Comparison of ENCODE assay signal across 9 cellular contexts in the genomic region with DNA sequence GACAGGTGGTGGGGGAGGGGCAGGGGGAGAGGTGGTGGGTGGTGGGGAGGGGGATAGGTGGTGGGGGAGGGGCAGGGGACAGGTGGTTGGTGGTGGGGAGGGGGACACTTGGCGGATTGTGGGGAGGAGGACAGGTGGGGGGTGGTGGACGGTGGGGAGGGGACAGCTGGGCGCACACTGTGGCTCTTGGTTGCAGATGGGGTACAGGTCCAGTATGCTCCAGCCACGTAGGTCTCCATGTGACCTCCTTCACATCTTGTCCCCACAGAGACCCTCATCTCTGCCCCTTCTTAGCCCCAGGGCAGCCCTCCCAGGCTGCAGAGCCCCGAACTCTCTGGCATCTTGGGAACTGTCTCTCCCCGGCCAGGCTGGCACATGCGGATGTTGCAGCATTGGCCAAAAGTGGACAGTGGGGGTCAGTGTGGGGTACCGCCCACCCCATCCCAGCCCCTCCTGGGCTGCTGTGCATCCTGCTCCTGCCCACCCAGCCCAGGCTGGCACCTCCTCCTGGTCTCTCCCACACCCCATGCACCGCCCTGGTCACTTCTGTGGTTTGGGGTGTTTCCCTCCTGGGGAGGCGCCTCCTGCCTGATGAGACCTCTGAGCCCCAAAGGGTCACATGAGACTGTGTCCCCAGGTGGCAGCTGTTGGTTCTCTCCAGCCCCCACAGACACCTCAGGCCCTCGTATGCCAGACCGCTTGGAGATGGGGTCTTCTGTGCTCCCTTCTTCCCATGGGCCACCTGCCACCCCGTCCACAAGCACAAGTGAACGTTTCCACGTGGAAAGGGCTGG. TPM values are rescaled to one million over a fixed set of nuclear protein-coding genes. Genes with fewer than 3 reads are reported as not detected.
A peak's percentile ranks its signal among the peaks of the same experiment; 100 is the strongest.
DNase-seq lines count a peak whose midpoint lies in the region; ATAC-seq, FAIRE-seq and TF ChIP-seq lines count a peak whose summit lies in the region.
"Had no signal": no experiment of that assay in that cellular context is flagged by ENCODE, and none has a peak within 500 bp of the region (broad histone marks: within the 10 kb centered on the region; RNA-seq: fewer than 3 reads in every experiment).

No MANE protein-coding gene starts in this region.

- H3K4me1 Mint-ChIP-seq in activated CD8-positive, alpha-beta memory T cell treated with anti-CD3 and anti-CD28 coated beads, Interleukin-2, amount 10 ng/mL, durations not matched to agents 7 days and 5 days: peaks cover 43% of the 10 kb centered on the region
- peaks cover 17% of the 10 kb centered on the region for H3K4me1 Mint-ChIP-seq in HFFc6 (ENCODE audit: low read depth)
- peaks cover 35 to 50% of the 10 kb centered on the region in 2 donors for H3K4me1 Mint-ChIP-seq in stimulated activated naive B cell treated with anti-CD40 and anti-IgM and Interleukin-4, amounts not matched to agents 10 μg/mL and 1 μg/mL and 100 μg/mL, for 72 hours
- H3K4me1 Mint-ChIP-seq in WTC11: peaks cover 31% of the 10 kb centered on the region

- H3K36me3 Mint-ChIP-seq in activated CD8-positive, alpha-beta memory T cell treated with anti-CD3 and anti-CD28 coated beads, Interleukin-2, amount 10 ng/mL, durations not matched to agents 7 days and 5 days: no peaks in the 10 kb centered on the region
- H3K36me3 Mint-ChIP-seq in HFFc6 (ENCODE audit: low read depth) (no peaks in the 10 kb centered on the region), WTC11 (no peaks in the 10 kb centered on the region)
- no peaks in the 10 kb centered on the region for H3K36me3 Mint-ChIP-seq in stimulated activated naive B cell treated with anti-CD40 and anti-IgM and Interleukin-4, amounts not matched to agents 10 μg/mL and 1 μg/mL and 100 μg/mL, for 72 hours

- DNase-seq in activated CD8-positive, alpha-beta memory T cell treated with anti-CD3 and anti-CD28 coated beads, Interleukin-2, amount 10 ng/mL, durations not matched to agents 7 days and 5 days: no peak
- DNase-seq in activated CD8-positive, alpha-beta memory T cell treated with anti-CD3 and anti-CD28 coated beads, Interleukin-2, amount 50 U/mL, for 4 hours: no peak
- DNase-seq in HFFc6 (no peak), caudate nucleus (lab: John Stamatoyannopoulos, UW) (no peak), dermis blood vessel endothelial cell (no peak), H54 (ENCODE audit: insufficient read length, low spot score) (no peak), WTC11 (ENCODE audit: low spot score) (no peak)
- no peak for DNase-seq in stimulated activated naive B cell treated with anti-CD40 and anti-IgM and Interleukin-4, amounts not matched to agents 10 μg/mL and 1 μg/mL and 100 μg/mL, for 72 hours
- DNase-seq: NCI-H526 treated with DMSO at 0.1 percent for 48 hours had no signal

- FAIRE-seq in H54 (lab: Jason Lieb, UNC): no peak

- no peak for TF ChIP-seq POLR2A in H54 (IDR thresholded peaks at IDR 0.05; ENCODE audit: low read depth, low read length)

- H3K27me3 Mint-ChIP-seq in activated CD8-positive, alpha-beta memory T cell treated with anti-CD3 and anti-CD28 coated beads, Interleukin-2, amount 10 ng/mL, durations not matched to agents 7 days and 5 days: no peaks in the 10 kb centered on the region
- H3K27me3 Mint-ChIP-seq in HFFc6 (ENCODE audit: insufficient read depth) (peaks cover 4% of the 10 kb centered on the region), WTC11 (ENCODE audit: low read depth) (peaks cover 29% of the 10 kb centered on the region)
- H3K27me3 Mint-ChIP-seq in stimulated activated naive B cell treated with anti-CD40 and anti-IgM and Interleukin-4, amounts not matched to agents 10 μg/mL and 1 μg/mL and 100 μg/mL, for 72 hours: no peaks in the 10 kb centered on the region

- CTCF ChIA-PET in activated CD8-positive, alpha-beta memory T cell treated with anti-CD3 and anti-CD28 coated beads, Interleukin-2, amount 10 ng/mL, durations not matched to agents 7 days and 5 days (lab: Charles Lee): interaction anchor here (2.2 to 3.0 kb wide), 2 partner anchors 42 to 46 kb away, joined by 7 to 16 read pairs; no protein-coding TSS in a partner anchor
- CTCF ChIA-PET in WTC11 (lab: Charles Lee): no interaction called here

- H3K4me3 Mint-ChIP-seq in activated CD8-positive, alpha-beta memory T cell treated with anti-CD3 and anti-CD28 coated beads, Interleukin-2, amount 10 ng/mL, durations not matched to agents 7 days and 5 days: peak overlapping the region; percentile 64
- H3K4me3 Mint-ChIP-seq in HFFc6 (no peak overlapping the region), WTC11 (no peak overlapping the region)
- H3K4me3 Mint-ChIP-seq in stimulated activated naive B cell treated with anti-CD40 and anti-IgM and Interleukin-4, amounts not matched to agents 10 μg/mL and 1 μg/mL and 100 μg/mL, for 72 hours: peak overlapping the region; percentile 80 to 84

- peak overlapping the region; percentile 97 for H3K27ac Mint-ChIP-seq in activated CD8-positive, alpha-beta memory T cell treated with anti-CD3 and anti-CD28 coated beads, Interleukin-2, amount 10 ng/mL, durations not matched to agents 7 days and 5 days
- H3K27ac Mint-ChIP-seq in HFFc6: no peak overlapping the region
- H3K27ac Mint-ChIP-seq in stimulated activated naive B cell treated with anti-CD40 and anti-IgM and Interleukin-4, amounts not matched to agents 10 μg/mL and 1 μg/mL and 100 μg/mL, for 72 hours: peak overlapping the region; percentile 95
- no peak overlapping the region for H3K27ac Mint-ChIP-seq in WTC11

- peak overlapping the region; percentile 36 for H3K27ac ChIP-seq in caudate nucleus (ENCODE audit: low read depth, low read length)

- peak; percentile 29; the same call in 1 of the 2 replicates for TF ChIP-seq CTCF in HFFc6 (IDR thresholded peaks at IDR 0.05)
- TF ChIP-seq CTCF in WTC11 (IDR thresholded peaks at IDR 0.05): no peak

- H3K9me3 Mint-ChIP-seq in activated CD8-positive, alpha-beta memory T cell treated with anti-CD3 and anti-CD28 coated beads, Interleukin-2, amount 10 ng/mL, durations not matched to agents 7 days and 5 days (ENCODE audit: low read depth): no peaks in the 10 kb centered on the region
- H3K9me3 Mint-ChIP-seq in HFFc6 (no peaks in the 10 kb centered on the region), WTC11 (peaks cover 17% of the 10 kb centered on the region)
- H3K9me3 Mint-ChIP-seq in stimulated activated naive B cell treated with anti-CD40 and anti-IgM and Interleukin-4, amounts not matched to agents 10 μg/mL and 1 μg/mL and 100 μg/mL, for 72 hours: no peaks in the 10 kb centered on the region

- POLR2A ChIA-PET in WTC11 (lab: Charles Lee): no interaction called here

- ATAC-seq in activated CD8-positive, alpha-beta memory T cell treated with anti-CD3 and anti-CD28 coated beads, Interleukin-2, amount 10 ng/mL, durations not matched to agents 7 days and 5 days: peak; percentile 5
- ATAC-seq in stimulated activated naive B cell treated with anti-CD40 and anti-IgM and Interleukin-4, amounts not matched to agents 10 μg/mL and 1 μg/mL and 100 μg/mL, for 72 hours (replicated peaks): peak; percentile 19 to 26
- ATAC-seq in WTC11: no peak

TF ChIP-seq in WTC11, 78 proteins besides CTCF, POLR2A, EP300 and RAD21 (continues in another document):
- TF ChIP-seq CBFB (CRISPR knock-in tag; IDR thresholded peaks at IDR 0.05; ENCODE audit: low read depth) (no peak), ZNF121 (CRISPR knock-in tag; IDR thresholded peaks at IDR 0.05) (no peak), JUN (CRISPR knock-in tag; IDR thresholded peaks at IDR 0.05) (no peak), NFATC4 (CRISPR knock-in tag; IDR thresholded peaks at IDR 0.05) (no peak), NR3C1 (CRISPR knock-in tag; conservative IDR thresholded peaks at IDR 0.05; ENCODE audit: low read depth) (no peak), GRHL2 (CRISPR knock-in tag; IDR thresholded peaks at IDR 0.05; ENCODE audit: insufficient replicate concordance, severe bottlenecking) (no peak), SP1 (CRISPR knock-in tag; conservative IDR thresholded peaks at IDR 0.05) (no peak), ATF1 (CRISPR knock-in tag; IDR thresholded peaks at IDR 0.05) (no peak), ZNF232 (CRISPR knock-in tag; IDR thresholded peaks at IDR 0.05) (no peak), NR2C2 (CRISPR knock-in tag; IDR thresholded peaks at IDR 0.05) (no peak), ZNF317 (CRISPR knock-in tag; IDR thresholded peaks at IDR 0.05; ENCODE audit: borderline replicate concordance, low read depth) (no peak), ESRRA (CRISPR knock-in tag; IDR thresholded peaks at IDR 0.05; ENCODE audit: borderline replicate concordance) (no peak), NR1H2 (CRISPR knock-in tag; IDR thresholded peaks at IDR 0.05) (no peak), FOXK1 (CRISPR knock-in tag; IDR thresholded peaks at IDR 0.05) (no peak)
- TF ChIP-seq, protein P1, sequence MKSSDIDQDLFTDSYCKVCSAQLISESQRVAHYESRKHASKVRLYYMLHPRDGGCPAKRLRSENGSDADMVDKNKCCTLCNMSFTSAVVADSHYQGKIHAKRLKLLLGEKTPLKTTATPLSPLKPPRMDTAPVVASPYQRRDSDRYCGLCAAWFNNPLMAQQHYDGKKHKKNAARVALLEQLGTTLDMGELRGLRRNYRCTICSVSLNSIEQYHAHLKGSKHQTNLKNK (CRISPR knock-in tag; IDR thresholded peaks at IDR 0.05): no peak
- TF ChIP-seq, protein P2, sequence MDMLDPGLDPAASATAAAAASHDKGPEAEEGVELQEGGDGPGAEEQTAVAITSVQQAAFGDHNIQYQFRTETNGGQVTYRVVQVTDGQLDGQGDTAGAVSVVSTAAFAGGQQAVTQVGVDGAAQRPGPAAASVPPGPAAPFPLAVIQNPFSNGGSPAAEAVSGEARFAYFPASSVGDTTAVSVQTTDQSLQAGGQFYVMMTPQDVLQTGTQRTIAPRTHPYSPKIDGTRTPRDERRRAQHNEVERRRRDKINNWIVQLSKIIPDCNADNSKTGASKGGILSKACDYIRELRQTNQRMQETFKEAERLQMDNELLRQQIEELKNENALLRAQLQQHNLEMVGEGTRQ (CRISPR knock-in tag; IDR thresholded peaks at IDR 0.05): no peak
- TF ChIP-seq, protein P3, sequence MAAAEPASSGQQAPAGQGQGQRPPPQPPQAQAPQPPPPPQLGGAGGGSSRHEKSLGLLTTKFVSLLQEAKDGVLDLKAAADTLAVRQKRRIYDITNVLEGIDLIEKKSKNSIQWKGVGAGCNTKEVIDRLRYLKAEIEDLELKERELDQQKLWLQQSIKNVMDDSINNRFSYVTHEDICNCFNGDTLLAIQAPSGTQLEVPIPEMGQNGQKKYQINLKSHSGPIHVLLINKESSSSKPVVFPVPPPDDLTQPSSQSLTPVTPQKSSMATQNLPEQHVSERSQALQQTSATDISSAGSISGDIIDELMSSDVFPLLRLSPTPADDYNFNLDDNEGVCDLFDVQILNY (CRISPR knock-in tag; IDR thresholded peaks at IDR 0.05): no peak

RNA-seq across cellular contexts. Expression of gene SLC19A1, which starts 7.6 kb away (rescaled TPM):
- 10 to 100 TPM; 53.2 to 60.2 TPM for total RNA-seq in activated CD8-positive, alpha-beta memory T cell treated with anti-CD3 and anti-CD28 coated beads, Interleukin-2, amount 10 ng/mL, durations not matched to agents 7 days and 5 days
- 10 to 100 TPM; 12.3 to 15.9 (median 14.6) TPM for total RNA-seq in HFFc6 (2021; fragmentation: NEBNext Ultra II Directional; extraction: Animal tissue kit (Norgen Biotek cat#: 25700))
- total RNA-seq in dermis blood vessel endothelial cell (5.8 and 13.5 TPM in 2 replicates), WTC11 (2021) (27.7 to 29.8 TPM (median 28.3 TPM) in 3 replicates)

Comparison
In these comparisons a context has a peak if more than half of its experiments do, and no peak if none do; other contexts are left out.
1. H3K27ac Mint-ChIP-seq: peak in activated CD8-positive, alpha-beta memory T cell treated with anti-CD3 and anti-CD28 coated beads, Interleukin-2, amount 10 ng/mL, durations not matched to agents 7 days and 5 days (single experiment) and stimulated activated naive B cell treated with anti-CD40 and anti-IgM and Interleukin-4, amounts not matched to agents 10 μg/mL and 1 μg/mL and 100 μg/mL, for 72 hours (single experiment); none in HFFc6 (single experiment) and WTC11 (single experiment).
2. H3K4me3 Mint-ChIP-seq: peak in activated CD8-positive, alpha-beta memory T cell treated with anti-CD3 and anti-CD28 coated beads, Interleukin-2, amount 10 ng/mL, durations not matched to agents 7 days and 5 days (single experiment) and stimulated activated naive B cell treated with anti-CD40 and anti-IgM and Interleukin-4, amounts not matched to agents 10 μg/mL and 1 μg/mL and 100 μg/mL, for 72 hours (2 of 2); none in HFFc6 (single experiment) and WTC11 (single experiment).